1 cellular context compared by ENCODE assay signal in genomic region chr3:157086775-157087174, GRCh38.
TF ChIP-seq lines count a peak whose summit lies in the region.

No MANE protein-coding gene starts in this region.

TF ChIP-seq in A549, 52 proteins besides CTCF, POLR2A, EP300 and RAD21 (continued from another document):
- TF ChIP-seq TP53 (CRISPR knock-in tag; IDR thresholded peaks at IDR 0.05) (no peak), SMC3 (IDR thresholded peaks at IDR 0.05) (no peak)
- TF ChIP-seq, protein P1, sequence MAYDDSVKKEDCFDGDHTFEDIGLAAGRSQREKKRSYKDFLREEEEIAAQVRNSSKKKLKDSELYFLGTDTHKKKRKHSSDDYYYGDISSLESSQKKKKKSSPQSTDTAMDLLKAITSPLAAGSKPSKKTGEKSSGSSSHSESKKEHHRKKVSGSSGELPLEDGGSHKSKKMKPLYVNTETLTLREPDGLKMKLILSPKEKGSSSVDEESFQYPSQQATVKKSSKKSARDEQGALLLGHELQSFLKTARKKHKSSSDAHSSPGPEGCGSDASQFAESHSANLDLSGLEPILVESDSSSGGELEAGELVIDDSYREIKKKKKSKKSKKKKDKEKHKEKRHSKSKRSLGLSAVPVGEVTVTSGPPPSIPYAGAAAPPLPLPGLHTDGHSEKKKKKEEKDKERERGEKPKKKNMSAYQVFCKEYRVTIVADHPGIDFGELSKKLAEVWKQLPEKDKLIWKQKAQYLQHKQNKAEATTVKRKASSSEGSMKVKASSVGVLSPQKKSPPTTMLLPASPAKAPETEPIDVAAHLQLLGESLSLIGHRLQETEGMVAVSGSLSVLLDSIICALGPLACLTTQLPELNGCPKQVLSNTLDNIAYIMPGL (CRISPR knock-in tag; IDR thresholded peaks at IDR 0.05; ENCODE audit: borderline replicate concordance): no peak
